9 cellular contexts compared by ENCODE assay signal in genomic region chr3:161096771-161097367, GRCh38. TPM values are rescaled to one million over a fixed set of nuclear protein-coding genes. Genes with fewer than 3 reads are reported as not detected.
DNase-seq lines count a peak whose midpoint lies in the region; ATAC-seq, FAIRE-seq and TF ChIP-seq lines count a peak whose summit lies in the region.
"Had no signal": no experiment of that assay in that cellular context is flagged by ENCODE, and none has a peak within 500 bp of the region (broad histone marks: within the 10 kb centered on the region; RNA-seq: fewer than 3 reads in every experiment).

No MANE protein-coding gene starts in this region.

- no peaks in the 10 kb centered on the region for H3K4me1 Mint-ChIP-seq in activated T-helper 17 cell treated with anti-CD3 and anti-CD28 coated beads, Interleukin-2, amount 50 U/mL, for 72 hours

- no peaks in the 10 kb centered on the region for H3K36me3 ChIP-seq in bronchial epithelial cell (ENCODE audit: control insufficient read depth, insufficient read depth, low read length)

- H3K4me3 Mint-ChIP-seq in activated T-helper 17 cell treated with anti-CD3 and anti-CD28 coated beads, Interleukin-2, amount 50 U/mL, for 72 hours: no peak overlapping the region

- H3K27ac Mint-ChIP-seq in activated T-helper 17 cell treated with anti-CD3 and anti-CD28 coated beads, Interleukin-2, amount 50 U/mL, for 72 hours: no peak overlapping the region

- TF ChIP-seq CTCF in bronchial epithelial cell (IDR thresholded peaks at IDR 0.05; ENCODE audit: insufficient read depth, low read length, severe bottlenecking): peak; percentile 49

- H3K4me3 ChIP-seq in bronchial epithelial cell (ENCODE audit: low read depth, low read length): no peak overlapping the region

- no peaks in the 10 kb centered on the region for H3K9me3 Mint-ChIP-seq in activated T-helper 17 cell treated with anti-CD3 and anti-CD28 coated beads, Interleukin-2, amount 50 U/mL, for 72 hours

- no peak for ATAC-seq in activated T-helper 17 cell treated with anti-CD3 and anti-CD28 coated beads, Interleukin-2, amount 50 U/mL, for 72 hours (replicated peaks)

- H3K36me3 Mint-ChIP-seq in activated T-helper 17 cell treated with anti-CD3 and anti-CD28 coated beads, Interleukin-2, amount 50 U/mL, for 72 hours (ENCODE audit: low read depth): no peaks in the 10 kb centered on the region

- no peaks in the 10 kb centered on the region for H3K27me3 Mint-ChIP-seq in activated T-helper 17 cell treated with anti-CD3 and anti-CD28 coated beads, Interleukin-2, amount 50 U/mL, for 72 hours

- FAIRE-seq in bronchial epithelial cell (lab: Jason Lieb, UNC): no peak
- FAIRE-seq: TTC549 had no signal

- DNase-seq in stimulated activated CD4-positive, alpha-beta T cell treated with anti-CD3 and anti-CD28 coated beads, Interleukin-4, amount 100 ng/mL, for 1 hour: peak; percentile 8
- no peak for DNase-seq in stimulated activated CD4-positive, alpha-beta T cell treated with anti-CD3 and anti-CD28 coated beads, Interleukin-2, amount 100 ng/mL, for 48 hours
- DNase-seq in NCI-H524 (lab: John Stamatoyannopoulos, UW) (peak; percentile 43 to 59), bronchial epithelial cell (ENCODE audit: low read depth) (peak; percentile 24), NCI-H187 (lab: John Stamatoyannopoulos, UW) (no peak), GM03348 (ENCODE audit: low spot score) (no peak), GOT3 (lab: John Stamatoyannopoulos, UW) (no peak)

- no peaks in the 10 kb centered on the region for H3K27me3 ChIP-seq in bronchial epithelial cell (ENCODE audit: control insufficient read depth, insufficient read depth, low read length)

RNA-seq across cellular contexts. Expression of gene B3GALNT1, which starts 8.3 kb away (rescaled TPM):
- total RNA-seq in bronchial epithelial cell: 7.2 and 7.4 TPM in 2 replicates
- 1 to 10 TPM; 2.1 to 5.6 TPM for total RNA-seq in activated T-helper 17 cell treated with anti-CD3 and anti-CD28 coated beads, Interleukin-2, amount 50 U/mL, for 72 hours

Comparison
In these comparisons a context has a peak if more than half of its experiments do, and no peak if none do; other contexts are left out.
1. DNase-seq: peak in stimulated activated CD4-positive, alpha-beta T cell treated with anti-CD3 and anti-CD28 coated beads, Interleukin-4, amount 100 ng/mL, for 1 hour (single experiment), NCI-H524 (2 of 2) and bronchial epithelial cell (single experiment); none in stimulated activated CD4-positive, alpha-beta T cell treated with anti-CD3 and anti-CD28 coated beads, Interleukin-2, amount 100 ng/mL, for 48 hours (0 of 2), NCI-H187 (0 of 2), GM03348 (single experiment) and GOT3 (single experiment).